ENCODE assay signal across 1 cellular context in genomic region chr16:54177052-54177856, GRCh38.
TF ChIP-seq lines count a peak whose summit lies in the region.

No MANE protein-coding gene starts in this region.

TF ChIP-seq in GM23338, 12 proteins besides CTCF, POLR2A, EP300 and RAD21 (continued from another document):
- no peak for TF ChIP-seq REST (IDR thresholded peaks at IDR 0.05; ENCODE audit: unreplicated experiment)
- no peak for TF ChIP-seq POLR2AphosphoS5 (IDR thresholded peaks at IDR 0.05; ENCODE audit: low read depth)
- TF ChIP-seq STAT1 (IDR thresholded peaks at IDR 0.05; ENCODE audit: unreplicated experiment), result no peak
